1 cellular context compared by ENCODE assay signal in genomic region chr6:19753822-19754221, GRCh38.
TF ChIP-seq lines count a peak whose summit lies in the region.

No MANE protein-coding gene starts in this region.

TF ChIP-seq in IMR-90, 13 proteins besides CTCF, POLR2A, EP300 and RAD21 (continued from another document):
- TF ChIP-seq ELK1 (IDR thresholded peaks at IDR 0.05; ENCODE audit: borderline replicate concordance, low read depth, low read length): no peak
- no peak for TF ChIP-seq FOS (IDR thresholded peaks at IDR 0.05; ENCODE audit: low read depth, low read length)
- TF ChIP-seq CEBPB (IDR thresholded peaks at IDR 0.05; ENCODE audit: low read depth, low read length): no peak
- no peak for TF ChIP-seq MAFK (IDR thresholded peaks at IDR 0.05; ENCODE audit: low read depth, low read length)
- TF ChIP-seq RFX5 (IDR thresholded peaks at IDR 0.05; ENCODE audit: low read depth, low read length): no peak
- TF ChIP-seq MXI1 (IDR thresholded peaks at IDR 0.05; ENCODE audit: borderline replicate concordance, low read depth, low read length): no peak
- TF ChIP-seq MAZ (IDR thresholded peaks at IDR 0.05; ENCODE audit: borderline replicate concordance, low read depth, low read length): no peak
- no peak for TF ChIP-seq BHLHE40 (IDR thresholded peaks at IDR 0.05; ENCODE audit: low read depth, low read length)
- no peak for TF ChIP-seq USF2 (IDR thresholded peaks at IDR 0.05; ENCODE audit: low read depth, low read length)
- TF ChIP-seq NFE2L2 (IDR thresholded peaks at IDR 0.05; ENCODE audit: low read depth, low read length): no peak
- TF ChIP-seq RCOR1 (IDR thresholded peaks at IDR 0.05; ENCODE audit: insufficient replicate concordance, low read length): no peak
- TF ChIP-seq SMC3 (IDR thresholded peaks at IDR 0.05; ENCODE audit: low read depth, low read length): no peak
